In genomic region chr20:58559368-58559729, GRCh38 we compare ENCODE assay signal across 28 cellular contexts.
"Had no signal": no experiment of that assay in that cellular context is flagged by ENCODE, and none has a peak within 500 bp of the region (broad histone marks: within the 10 kb centered on the region; RNA-seq: fewer than 3 reads in every experiment).

No MANE protein-coding gene starts in this region.

- H3K27me3 ChIP-seq: adrenal gland, body of pancreas had no signal

- H3K4me3 ChIP-seq: adrenal gland, body of pancreas, coronary artery, dorsolateral prefrontal cortex had no signal

- DNase-seq: activated CD4-positive, alpha-beta memory T cell treated with anti-CD3 and anti-CD28 coated beads for 36 hours; activated CD4-positive, alpha-beta T cell treated with anti-CD3 and anti-CD28 coated beads for 36 hours; activated CD4-positive, alpha-beta T cell treated with anti-CD3 and anti-CD28 coated beads, Interleukin-2, amount 10 ng/mL, durations not matched to agents 24 days and 14 days; activated CD4-positive, CD25-positive, alpha-beta regulatory T cell; activated CD4-positive, CD25-positive, alpha-beta regulatory T cell treated with anti-CD3 and anti-CD28 coated beads, Interleukin-2, amount 50 U/mL, for 72 hours; activated CD8-positive, alpha-beta memory T cell treated with anti-CD3 and anti-CD28 coated beads, Interleukin-2, amount 10 ng/mL, durations not matched to agents 7 days and 5 days; activated CD8-positive, alpha-beta memory T cell treated with anti-CD3 and anti-CD28 coated beads, Interleukin-2, amount 50 U/mL, for 4 hours; activated CD8-positive, alpha-beta T cell treated with anti-CD3 and anti-CD28 coated beads, Interleukin-2, amount 10 ng/mL, durations not matched to agents 7 days and 5 days; activated effector memory CD4-positive, alpha-beta T cell treated with anti-CD3 and anti-CD28 coated beads, Interleukin-2, amount 50 U/mL, for 16 hours; activated naive CD4-positive, alpha-beta T cell treated with anti-CD3 and anti-CD28 coated beads for 36 hours; activated naive CD8-positive, alpha-beta T cell treated with anti-CD3 and anti-CD28 coated beads for 36 hours; activated naive CD8-positive, alpha-beta T cell treated with anti-CD3 and anti-CD28 coated beads, Interleukin-2, amount 50 U/mL, for 24 hours; activated T-cell treated with anti-CD3 and anti-CD28 coated beads, Interleukin-2, amount 50 U/mL, for 1 hour; activated T-cell treated with anti-CD3 and anti-CD28 coated beads, Interleukin-2, amount 50 U/mL, for 48 hours; adrenal gland; amygdala; aorta; body of pancreas; central memory CD4-positive, alpha-beta T cell; cerebellar nuclear complex; effector memory CD4-positive, alpha-beta T cell; endodermal cell; foreskin fibroblast; head of caudate nucleus; T-helper 2 cell had no signal

- H3K27ac ChIP-seq: adrenal gland, body of pancreas, coronary artery, dorsolateral prefrontal cortex had no signal

- H3K4me1 ChIP-seq: adrenal gland, body of pancreas had no signal

- H3K9me3 ChIP-seq: adrenal gland, body of pancreas had no signal

- H3K36me3 ChIP-seq: adrenal gland had no signal

- ATAC-seq: activated CD4-positive, alpha-beta T cell treated with anti-CD3 and anti-CD28 coated beads for 36 hours; activated CD8-positive, alpha-beta memory T cell treated with anti-CD3 and anti-CD28 coated beads, Interleukin-2, amount 10 ng/mL, durations not matched to agents 7 days and 5 days; activated CD8-positive, alpha-beta T cell treated with anti-CD3 and anti-CD28 coated beads, Interleukin-2, amount 10 ng/mL, durations not matched to agents 7 days and 5 days; activated naive CD8-positive, alpha-beta T cell treated with anti-CD3 and anti-CD28 coated beads, Interleukin-2, amount 50 U/mL, for 24 hours; body of pancreas; esophagus mucosa had no signal
